ENCODE assay signal across 25 cellular contexts in the genomic region with DNA sequence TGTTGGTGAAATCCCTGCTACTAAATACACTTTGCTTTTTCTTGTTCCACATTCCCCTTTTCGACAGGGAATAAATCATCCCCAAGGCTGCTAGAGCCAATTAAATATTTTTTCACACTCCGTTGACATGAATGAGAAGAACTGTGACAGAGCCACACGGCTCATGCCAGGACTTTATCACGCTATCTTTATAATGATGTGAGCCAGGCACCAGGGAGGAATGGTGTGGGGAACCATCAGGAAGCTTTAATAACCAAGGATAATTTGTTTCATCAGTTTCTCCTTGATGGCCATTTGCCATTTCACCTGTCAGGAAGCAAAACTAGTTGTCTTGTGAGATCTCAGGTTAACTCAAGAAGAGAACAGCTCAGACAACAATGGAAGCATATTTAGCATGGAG.
"Had no signal": no experiment of that assay in that cellular context is flagged by ENCODE, and none has a peak within 500 bp of the region (broad histone marks: within the 10 kb centered on the region; RNA-seq: fewer than 3 reads in every experiment).

No MANE protein-coding gene starts in this region.

- ATAC-seq: activated T-cell treated with anti-CD3 and anti-CD28 coated beads, Interleukin-2, amount 50 U/mL, for 72 hours; gastrocnemius medialis; left cardiac atrium; natural killer cell treated with Interleukin-12 subunit alpha and Interleukin-12 subunit beta and Interleukin-15 and Interleukin-18, amount 100 ng/mL, for 72 hours; pancreas; right cardiac atrium had no signal

- H3K9me3 Mint-ChIP-seq: activated B cell treated with CpG ODN at 0.5 μM for 24 hours; activated naive CD4-positive, alpha-beta T cell treated with anti-CD3 and anti-CD28 coated beads for 36 hours; activated naive CD8-positive, alpha-beta T cell treated with anti-CD3 and anti-CD28 coated beads, Interleukin-2, amount 10 ng/mL, durations not matched to agents 7 days and 5 days; activated T-cell treated with anti-CD3 and anti-CD28 coated beads, Interleukin-2, amount 50 U/mL, for 72 hours; memory B cell; natural killer cell treated with Interleukin-12 subunit alpha and Interleukin-12 subunit beta and Interleukin-15 and Interleukin-18, amount 100 ng/mL, for 72 hours; stimulated activated naive CD8-positive, alpha-beta T cell treated with anti-CD3 and anti-CD28 coated beads, Interleukin-15, Interleukin-2, amounts not matched to agents 100 ng/mL and 50 ng/mL, for 24 hours had no signal

- H3K27me3 ChIP-seq: thyroid gland had no signal

- H3K36me3 ChIP-seq: esophagus squamous epithelium, gastrocnemius medialis, pancreas, thyroid gland had no signal

- H3K27ac ChIP-seq: coronary artery, esophagus squamous epithelium, gastrocnemius medialis, pancreas, thyroid gland had no signal

- H3K9me3 ChIP-seq: esophagus squamous epithelium, gastrocnemius medialis, pancreas, thyroid gland had no signal

- H3K27ac Mint-ChIP-seq: activated B cell treated with CpG ODN at 0.5 μM for 24 hours; activated naive CD4-positive, alpha-beta T cell treated with anti-CD3 and anti-CD28 coated beads for 36 hours; activated naive CD8-positive, alpha-beta T cell treated with anti-CD3 and anti-CD28 coated beads, Interleukin-2, amount 10 ng/mL, durations not matched to agents 7 days and 5 days; activated T-cell treated with anti-CD3 and anti-CD28 coated beads, Interleukin-2, amount 50 U/mL, for 72 hours; memory B cell; natural killer cell treated with Interleukin-12 subunit alpha and Interleukin-12 subunit beta and Interleukin-15 and Interleukin-18, amount 100 ng/mL, for 72 hours; stimulated activated naive CD8-positive, alpha-beta T cell treated with anti-CD3 and anti-CD28 coated beads, Interleukin-15, Interleukin-2, amounts not matched to agents 100 ng/mL and 50 ng/mL, for 24 hours had no signal

- DNase-seq: activated B cell treated with CpG ODN at 0.5 μM for 24 hours; activated CD4-positive, alpha-beta T cell treated with anti-CD3 and anti-CD28 coated beads for 4 hours; activated CD4-positive, alpha-beta T cell treated with anti-CD3 and anti-CD28 coated beads, Interleukin-2, amount 50 U/mL, for 48 hours; activated CD8-positive, alpha-beta memory T cell treated with anti-CD3 and anti-CD28 coated beads, Interleukin-2, amount 50 U/mL, for 48 hours; activated effector memory CD4-positive, alpha-beta T cell treated with Interleukin-2 at 50 U/mL for 16 hours; activated naive CD4-positive, alpha-beta T cell treated with anti-CD3 and anti-CD28 coated beads for 36 hours; activated naive CD8-positive, alpha-beta T cell treated with anti-CD3 and anti-CD28 coated beads, Interleukin-2, amount 10 ng/mL, durations not matched to agents 7 days and 5 days; activated T-cell treated with anti-CD3 and anti-CD28 coated beads, Interleukin-2, amount 50 U/mL, for 72 hours; amniotic stem cell; cerebellar nuclear complex; esophagus squamous epithelium; gastrocnemius medialis; head of caudate nucleus; hypothalamus; left cardiac atrium; pancreas; right cardiac atrium; stimulated activated CD4-positive, alpha-beta T cell treated with anti-CD3 and anti-CD28 coated beads, Interleukin-4, amount 100 ng/mL, for 24 hours; substantia nigra; T1000; thyroid gland had no signal

- H3K36me3 Mint-ChIP-seq: activated naive CD8-positive, alpha-beta T cell treated with anti-CD3 and anti-CD28 coated beads, Interleukin-2, amount 10 ng/mL, durations not matched to agents 7 days and 5 days; natural killer cell treated with Interleukin-12 subunit alpha and Interleukin-12 subunit beta and Interleukin-15 and Interleukin-18, amount 100 ng/mL, for 72 hours had no signal

- H3K4me1 ChIP-seq: gastrocnemius medialis, pancreas, thyroid gland had no signal

- H3K4me3 Mint-ChIP-seq: activated B cell treated with CpG ODN at 0.5 μM for 24 hours; activated naive CD4-positive, alpha-beta T cell treated with anti-CD3 and anti-CD28 coated beads for 36 hours; activated naive CD8-positive, alpha-beta T cell treated with anti-CD3 and anti-CD28 coated beads, Interleukin-2, amount 10 ng/mL, durations not matched to agents 7 days and 5 days; activated T-cell treated with anti-CD3 and anti-CD28 coated beads, Interleukin-2, amount 50 U/mL, for 72 hours; memory B cell; natural killer cell treated with Interleukin-12 subunit alpha and Interleukin-12 subunit beta and Interleukin-15 and Interleukin-18, amount 100 ng/mL, for 72 hours; stimulated activated naive CD8-positive, alpha-beta T cell treated with anti-CD3 and anti-CD28 coated beads, Interleukin-15, Interleukin-2, amounts not matched to agents 100 ng/mL and 50 ng/mL, for 24 hours had no signal

- H3K27me3 Mint-ChIP-seq: activated B cell treated with CpG ODN at 0.5 μM for 24 hours had no signal

- H3K4me3 ChIP-seq: coronary artery, esophagus squamous epithelium, gastrocnemius medialis, pancreas, thyroid gland had no signal
